In the genomic region with DNA sequence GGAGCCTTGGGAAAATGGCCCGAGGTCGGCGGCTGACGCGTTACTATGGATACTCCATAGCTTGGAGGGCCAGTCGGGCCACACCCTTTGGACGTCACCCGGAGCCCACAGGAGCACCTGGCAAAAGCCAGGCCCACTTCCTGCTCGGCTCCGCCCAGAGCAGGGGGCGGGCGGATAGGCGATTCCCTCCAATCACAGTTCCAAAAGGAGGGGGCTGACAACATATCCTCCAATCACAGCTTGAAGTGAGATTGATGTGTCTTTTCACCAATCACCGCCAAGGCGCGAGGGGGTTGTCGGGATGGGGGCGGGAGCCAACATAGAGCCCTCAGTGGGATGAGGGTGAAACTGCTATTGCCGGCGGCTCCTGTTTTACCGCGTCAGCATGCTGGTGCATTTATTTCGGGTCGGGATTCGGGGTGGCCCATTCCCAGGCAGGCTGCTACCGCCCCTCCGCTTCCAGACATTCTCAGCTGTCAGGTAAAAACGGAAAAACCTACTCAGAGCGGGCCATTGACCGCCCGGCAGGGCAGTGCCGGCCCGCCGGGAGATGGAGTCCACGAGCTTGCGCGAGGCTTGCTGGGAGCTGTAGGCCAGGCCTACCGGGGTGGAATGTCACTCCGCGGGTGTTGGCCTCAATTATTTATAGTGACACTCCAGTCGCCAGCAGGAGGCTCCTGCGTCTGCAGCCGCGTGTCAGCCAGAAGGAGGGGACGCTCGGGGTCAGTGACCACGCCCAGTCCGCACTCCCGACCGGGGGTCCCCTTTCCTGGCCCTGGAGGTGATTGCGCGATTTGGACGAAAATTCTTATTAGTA, we compare ENCODE assay signal across 1 cellular context.
TF ChIP-seq lines count a peak whose summit lies in the region.

A gene (plus strand): TSS at position 320 of the 817 bp plus-strand sequence. CDS start 66 bp downstream, at position 386.

TF ChIP-seq in HepG2, 621 proteins besides CTCF, POLR2A, EP300 and RAD21 (continued from another document and continues in another):
- TF ChIP-seq, protein P1, sequence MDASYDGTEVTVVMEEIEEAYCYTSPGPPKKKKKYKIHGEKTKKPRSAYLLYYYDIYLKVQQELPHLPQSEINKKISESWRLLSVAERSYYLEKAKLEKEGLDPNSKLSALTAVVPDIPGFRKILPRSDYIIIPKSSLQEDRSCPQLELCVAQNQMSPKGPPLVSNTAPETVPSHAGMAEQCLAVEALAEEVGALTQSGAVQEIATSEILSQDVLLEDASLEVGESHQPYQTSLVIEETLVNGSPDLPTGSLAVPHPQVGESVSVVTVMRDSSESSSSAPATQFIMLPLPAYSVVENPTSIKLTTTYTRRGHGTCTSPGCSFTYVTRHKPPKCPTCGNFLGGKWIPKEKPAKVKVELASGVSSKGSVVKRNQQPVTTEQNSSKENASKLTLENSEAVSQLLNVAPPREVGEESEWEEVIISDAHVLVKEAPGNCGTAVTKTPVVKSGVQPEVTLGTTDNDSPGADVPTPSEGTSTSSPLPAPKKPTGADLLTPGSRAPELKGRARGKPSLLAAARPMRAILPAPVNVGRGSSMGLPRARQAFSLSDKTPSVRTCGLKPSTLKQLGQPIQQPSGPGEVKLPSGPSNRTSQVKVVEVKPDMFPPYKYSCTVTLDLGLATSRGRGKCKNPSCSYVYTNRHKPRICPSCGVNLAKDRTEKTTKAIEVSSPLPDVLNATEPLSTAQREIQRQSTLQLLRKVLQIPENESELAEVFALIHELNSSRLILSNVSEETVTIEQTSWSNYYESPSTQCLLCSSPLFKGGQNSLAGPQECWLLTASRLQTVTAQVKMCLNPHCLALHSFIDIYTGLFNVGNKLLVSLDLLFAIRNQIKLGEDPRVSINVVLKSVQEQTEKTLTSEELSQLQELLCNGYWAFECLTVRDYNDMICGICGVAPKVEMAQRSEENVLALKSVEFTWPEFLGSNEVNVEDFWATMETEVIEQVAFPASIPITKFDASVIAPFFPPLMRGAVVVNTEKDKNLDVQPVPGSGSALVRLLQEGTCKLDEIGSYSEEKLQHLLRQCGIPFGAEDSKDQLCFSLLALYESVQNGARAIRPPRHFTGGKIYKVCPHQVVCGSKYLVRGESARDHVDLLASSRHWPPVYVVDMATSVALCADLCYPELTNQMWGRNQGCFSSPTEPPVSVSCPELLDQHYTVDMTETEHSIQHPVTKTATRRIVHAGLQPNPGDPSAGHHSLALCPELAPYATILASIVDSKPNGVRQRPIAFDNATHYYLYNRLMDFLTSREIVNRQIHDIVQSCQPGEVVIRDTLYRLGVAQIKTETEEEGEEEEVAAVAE (CRISPR knock-in tag; IDR thresholded peaks at IDR 0.05; ENCODE audit: borderline replicate concordance): 0 out of 2 replicates have a peak, but pooled peaks have one; percentile 54
- TF ChIP-seq HNF4G (IDR thresholded peaks at IDR 0.05; ENCODE audit: borderline replicate concordance, low read depth, low read length) (no peak), HNF4G (CRISPR knock-in tag; IDR thresholded peaks at IDR 0.05; ENCODE audit: borderline replicate concordance, low read depth) (no peak), ZNF605 (CRISPR knock-in tag; IDR thresholded peaks at IDR 0.05) (peak; percentile 80), NFE2L2 (IDR thresholded peaks at IDR 0.05; ENCODE audit: low read length) (no peak), FOXA3 (CRISPR knock-in tag; IDR thresholded peaks at IDR 0.05) (no peak; the same call in 1 of the 2 replicates), MED13 (CRISPR knock-in tag; IDR thresholded peaks at IDR 0.05) (no peak), CREM (IDR thresholded peaks at IDR 0.05) (peak; percentile 92), CREM (CRISPR knock-in tag; IDR thresholded peaks at IDR 0.05) (no peak; the same call in 1 of the 2 replicates), ZNF709 (CRISPR knock-in tag; IDR thresholded peaks at IDR 0.05) (no peak), TBX2 (CRISPR knock-in tag; IDR thresholded peaks at IDR 0.05; ENCODE audit: borderline replicate concordance) (peak; percentile 62; the same call in 1 of the 2 replicates), SMARCC2 (IDR thresholded peaks at IDR 0.05) (no peak), ZNF460 (CRISPR knock-in tag; IDR thresholded peaks at IDR 0.05; ENCODE audit: borderline replicate concordance) (no peak), ATF1 (CRISPR knock-in tag; IDR thresholded peaks at IDR 0.05) (peak; percentile 72), SP2 (CRISPR knock-in tag; IDR thresholded peaks at IDR 0.05) (peak; percentile 99), ZNF615 (CRISPR knock-in tag; IDR thresholded peaks at IDR 0.05; ENCODE audit: borderline replicate concordance) (no peak), NFKBIZ (CRISPR knock-in tag; IDR thresholded peaks at IDR 0.05) (no peak), ZNF234 (CRISPR knock-in tag; conservative IDR thresholded peaks at IDR 0.05) (no peak), ZEB1 (IDR thresholded peaks at IDR 0.05; ENCODE audit: insufficient replicate concordance, low read depth) (peak; percentile 34), HHEX (CRISPR knock-in tag; IDR thresholded peaks at IDR 0.05) (peak; percentile 48; the same call in 1 of the 2 replicates), ZNF713 (CRISPR knock-in tag; IDR thresholded peaks at IDR 0.05) (no peak), FOXC1 (CRISPR knock-in tag; IDR thresholded peaks at IDR 0.05; ENCODE audit: borderline replicate concordance) (peak; percentile 72; the same call in 1 of the 2 replicates)
- TF ChIP-seq, protein P2, sequence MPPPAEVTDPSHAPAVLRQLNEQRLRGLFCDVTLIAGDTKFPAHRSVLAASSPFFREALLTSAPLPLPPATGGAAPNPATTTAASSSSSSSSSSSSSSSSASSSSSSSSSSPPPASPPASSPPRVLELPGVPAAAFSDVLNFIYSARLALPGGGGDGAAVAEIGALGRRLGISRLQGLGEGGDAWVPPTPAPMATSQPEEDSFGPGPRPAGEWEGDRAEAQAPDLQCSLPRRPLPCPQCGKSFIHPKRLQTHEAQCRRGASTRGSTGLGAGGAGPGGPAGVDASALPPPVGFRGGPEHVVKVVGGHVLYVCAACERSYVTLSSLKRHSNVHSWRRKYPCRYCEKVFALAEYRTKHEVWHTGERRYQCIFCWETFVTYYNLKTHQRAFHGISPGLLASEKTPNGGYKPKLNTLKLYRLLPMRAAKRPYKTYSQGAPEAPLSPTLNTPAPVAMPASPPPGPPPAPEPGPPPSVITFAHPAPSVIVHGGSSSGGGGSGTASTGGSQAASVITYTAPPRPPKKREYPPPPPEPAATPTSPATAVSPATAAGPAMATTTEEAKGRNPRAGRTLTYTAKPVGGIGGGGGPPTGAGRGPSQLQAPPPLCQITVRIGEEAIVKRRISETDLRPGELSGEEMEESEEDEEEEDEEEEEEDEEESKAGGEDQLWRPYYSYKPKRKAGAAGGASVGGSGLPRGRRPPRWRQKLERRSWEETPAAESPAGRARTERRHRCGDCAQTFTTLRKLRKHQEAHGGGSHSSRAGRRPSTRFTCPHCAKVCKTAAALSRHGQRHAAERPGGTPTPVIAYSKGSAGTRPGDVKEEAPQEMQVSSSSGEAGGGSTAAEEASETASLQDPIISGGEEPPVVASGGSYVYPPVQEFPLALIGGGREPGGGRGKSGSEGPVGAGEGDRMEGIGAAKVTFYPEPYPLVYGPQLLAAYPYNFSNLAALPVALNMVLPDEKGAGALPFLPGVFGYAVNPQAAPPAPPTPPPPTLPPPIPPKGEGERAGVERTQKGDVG (CRISPR knock-in tag; IDR thresholded peaks at IDR 0.05; ENCODE audit: borderline replicate concordance): peak; percentile 84; the same call in 1 of the 2 replicates
- TF ChIP-seq, protein P3, sequence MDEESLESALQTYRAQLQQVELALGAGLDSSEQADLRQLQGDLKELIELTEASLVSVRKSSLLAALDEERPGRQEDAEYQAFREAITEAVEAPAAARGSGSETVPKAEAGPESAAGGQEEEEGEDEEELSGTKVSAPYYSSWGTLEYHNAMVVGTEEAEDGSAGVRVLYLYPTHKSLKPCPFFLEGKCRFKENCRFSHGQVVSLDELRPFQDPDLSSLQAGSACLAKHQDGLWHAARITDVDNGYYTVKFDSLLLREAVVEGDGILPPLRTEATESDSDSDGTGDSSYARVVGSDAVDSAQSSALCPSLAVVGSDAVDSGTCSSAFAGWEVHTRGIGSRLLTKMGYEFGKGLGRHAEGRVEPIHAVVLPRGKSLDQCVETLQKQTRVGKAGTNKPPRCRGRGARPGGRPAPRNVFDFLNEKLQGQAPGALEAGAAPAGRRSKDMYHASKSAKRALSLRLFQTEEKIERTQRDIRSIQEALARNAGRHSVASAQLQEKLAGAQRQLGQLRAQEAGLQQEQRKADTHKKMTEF (CRISPR knock-in tag; IDR thresholded peaks at IDR 0.05): peak; percentile 39
- TF ChIP-seq, protein P4, sequence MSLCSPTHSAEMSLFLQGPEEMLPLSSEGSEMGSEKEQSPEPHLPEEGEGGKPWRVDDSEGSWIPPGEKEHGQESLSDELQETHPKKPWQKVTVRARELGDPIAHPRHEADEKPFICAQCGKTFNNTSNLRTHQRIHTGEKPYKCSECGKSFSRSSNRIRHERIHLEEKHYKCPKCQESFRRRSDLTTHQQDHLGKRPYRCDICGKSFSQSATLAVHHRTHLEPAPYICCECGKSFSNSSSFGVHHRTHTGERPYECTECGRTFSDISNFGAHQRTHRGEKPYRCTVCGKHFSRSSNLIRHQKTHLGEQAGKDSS (CRISPR knock-in tag; IDR thresholded peaks at IDR 0.05; ENCODE audit: borderline replicate concordance, low read depth): no peak
- TF ChIP-seq, protein P5, sequence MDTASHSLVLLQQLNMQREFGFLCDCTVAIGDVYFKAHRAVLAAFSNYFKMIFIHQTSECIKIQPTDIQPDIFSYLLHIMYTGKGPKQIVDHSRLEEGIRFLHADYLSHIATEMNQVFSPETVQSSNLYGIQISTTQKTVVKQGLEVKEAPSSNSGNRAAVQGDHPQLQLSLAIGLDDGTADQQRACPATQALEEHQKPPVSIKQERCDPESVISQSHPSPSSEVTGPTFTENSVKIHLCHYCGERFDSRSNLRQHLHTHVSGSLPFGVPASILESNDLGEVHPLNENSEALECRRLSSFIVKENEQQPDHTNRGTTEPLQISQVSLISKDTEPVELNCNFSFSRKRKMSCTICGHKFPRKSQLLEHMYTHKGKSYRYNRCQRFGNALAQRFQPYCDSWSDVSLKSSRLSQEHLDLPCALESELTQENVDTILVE (CRISPR knock-in tag; IDR thresholded peaks at IDR 0.05): peak; percentile 58; the same call in 1 of the 2 replicates
- TF ChIP-seq, protein P6, sequence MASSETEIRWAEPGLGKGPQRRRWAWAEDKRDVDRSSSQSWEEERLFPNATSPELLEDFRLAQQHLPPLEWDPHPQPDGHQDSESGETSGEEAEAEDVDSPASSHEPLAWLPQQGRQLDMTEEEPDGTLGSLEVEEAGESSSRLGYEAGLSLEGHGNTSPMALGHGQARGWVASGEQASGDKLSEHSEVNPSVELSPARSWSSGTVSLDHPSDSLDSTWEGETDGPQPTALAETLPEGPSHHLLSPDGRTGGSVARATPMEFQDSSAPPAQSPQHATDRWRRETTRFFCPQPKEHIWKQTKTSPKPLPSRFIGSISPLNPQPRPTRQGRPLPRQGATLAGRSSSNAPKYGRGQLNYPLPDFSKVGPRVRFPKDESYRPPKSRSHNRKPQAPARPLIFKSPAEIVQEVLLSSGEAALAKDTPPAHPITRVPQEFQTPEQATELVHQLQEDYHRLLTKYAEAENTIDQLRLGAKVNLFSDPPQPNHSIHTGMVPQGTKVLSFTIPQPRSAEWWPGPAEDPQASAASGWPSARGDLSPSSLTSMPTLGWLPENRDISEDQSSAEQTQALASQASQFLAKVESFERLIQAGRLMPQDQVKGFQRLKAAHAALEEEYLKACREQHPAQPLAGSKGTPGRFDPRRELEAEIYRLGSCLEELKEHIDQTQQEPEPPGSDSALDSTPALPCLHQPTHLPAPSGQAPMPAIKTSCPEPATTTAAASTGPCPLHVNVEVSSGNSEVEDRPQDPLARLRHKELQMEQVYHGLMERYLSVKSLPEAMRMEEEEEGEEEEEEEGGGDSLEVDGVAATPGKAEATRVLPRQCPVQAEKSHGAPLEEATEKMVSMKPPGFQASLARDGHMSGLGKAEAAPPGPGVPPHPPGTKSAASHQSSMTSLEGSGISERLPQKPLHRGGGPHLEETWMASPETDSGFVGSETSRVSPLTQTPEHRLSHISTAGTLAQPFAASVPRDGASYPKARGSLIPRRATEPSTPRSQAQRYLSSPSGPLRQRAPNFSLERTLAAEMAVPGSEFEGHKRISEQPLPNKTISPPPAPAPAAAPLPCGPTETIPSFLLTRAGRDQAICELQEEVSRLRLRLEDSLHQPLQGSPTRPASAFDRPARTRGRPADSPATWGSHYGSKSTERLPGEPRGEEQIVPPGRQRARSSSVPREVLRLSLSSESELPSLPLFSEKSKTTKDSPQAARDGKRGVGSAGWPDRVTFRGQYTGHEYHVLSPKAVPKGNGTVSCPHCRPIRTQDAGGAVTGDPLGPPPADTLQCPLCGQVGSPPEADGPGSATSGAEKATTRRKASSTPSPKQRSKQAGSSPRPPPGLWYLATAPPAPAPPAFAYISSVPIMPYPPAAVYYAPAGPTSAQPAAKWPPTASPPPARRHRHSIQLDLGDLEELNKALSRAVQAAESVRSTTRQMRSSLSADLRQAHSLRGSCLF (CRISPR knock-in tag; IDR thresholded peaks at IDR 0.05; ENCODE audit: borderline replicate concordance): no peak; the same call in 1 of the 2 replicates
- TF ChIP-seq, protein P7, sequence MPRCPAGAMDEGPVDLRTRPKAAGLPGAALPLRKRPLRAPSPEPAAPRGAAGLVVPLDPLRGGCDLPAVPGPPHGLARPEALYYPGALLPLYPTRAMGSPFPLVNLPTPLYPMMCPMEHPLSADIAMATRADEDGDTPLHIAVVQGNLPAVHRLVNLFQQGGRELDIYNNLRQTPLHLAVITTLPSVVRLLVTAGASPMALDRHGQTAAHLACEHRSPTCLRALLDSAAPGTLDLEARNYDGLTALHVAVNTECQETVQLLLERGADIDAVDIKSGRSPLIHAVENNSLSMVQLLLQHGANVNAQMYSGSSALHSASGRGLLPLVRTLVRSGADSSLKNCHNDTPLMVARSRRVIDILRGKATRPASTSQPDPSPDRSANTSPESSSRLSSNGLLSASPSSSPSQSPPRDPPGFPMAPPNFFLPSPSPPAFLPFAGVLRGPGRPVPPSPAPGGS (CRISPR knock-in tag; IDR thresholded peaks at IDR 0.05): no peak
- TF ChIP-seq, protein P8, sequence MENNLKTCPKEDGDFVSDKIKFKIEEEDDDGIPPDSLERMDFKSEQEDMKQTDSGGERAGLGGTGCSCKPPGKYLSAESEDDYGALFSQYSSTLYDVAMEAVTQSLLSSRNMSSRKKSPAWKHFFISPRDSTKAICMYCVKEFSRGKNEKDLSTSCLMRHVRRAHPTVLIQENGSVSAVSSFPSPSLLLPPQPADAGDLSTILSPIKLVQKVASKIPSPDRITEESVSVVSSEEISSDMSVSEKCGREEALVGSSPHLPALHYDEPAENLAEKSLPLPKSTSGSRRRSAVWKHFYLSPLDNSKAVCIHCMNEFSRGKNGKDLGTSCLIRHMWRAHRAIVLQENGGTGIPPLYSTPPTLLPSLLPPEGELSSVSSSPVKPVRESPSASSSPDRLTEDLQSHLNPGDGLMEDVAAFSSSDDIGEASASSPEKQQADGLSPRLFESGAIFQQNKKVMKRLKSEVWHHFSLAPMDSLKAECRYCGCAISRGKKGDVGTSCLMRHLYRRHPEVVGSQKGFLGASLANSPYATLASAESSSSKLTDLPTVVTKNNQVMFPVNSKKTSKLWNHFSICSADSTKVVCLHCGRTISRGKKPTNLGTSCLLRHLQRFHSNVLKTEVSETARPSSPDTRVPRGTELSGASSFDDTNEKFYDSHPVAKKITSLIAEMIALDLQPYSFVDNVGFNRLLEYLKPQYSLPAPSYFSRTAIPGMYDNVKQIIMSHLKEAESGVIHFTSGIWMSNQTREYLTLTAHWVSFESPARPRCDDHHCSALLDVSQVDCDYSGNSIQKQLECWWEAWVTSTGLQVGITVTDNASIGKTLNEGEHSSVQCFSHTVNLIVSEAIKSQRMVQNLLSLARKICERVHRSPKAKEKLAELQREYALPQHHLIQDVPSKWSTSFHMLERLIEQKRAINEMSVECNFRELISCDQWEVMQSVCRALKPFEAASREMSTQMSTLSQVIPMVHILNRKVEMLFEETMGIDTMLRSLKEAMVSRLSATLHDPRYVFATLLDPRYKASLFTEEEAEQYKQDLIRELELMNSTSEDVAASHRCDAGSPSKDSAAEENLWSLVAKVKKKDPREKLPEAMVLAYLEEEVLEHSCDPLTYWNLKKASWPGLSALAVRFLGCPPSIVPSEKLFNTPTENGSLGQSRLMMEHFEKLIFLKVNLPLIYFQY (CRISPR knock-in tag; IDR thresholded peaks at IDR 0.05; ENCODE audit: borderline replicate concordance): peak; percentile 12; the same call in 1 of the 2 replicates
